In the genomic region with DNA sequence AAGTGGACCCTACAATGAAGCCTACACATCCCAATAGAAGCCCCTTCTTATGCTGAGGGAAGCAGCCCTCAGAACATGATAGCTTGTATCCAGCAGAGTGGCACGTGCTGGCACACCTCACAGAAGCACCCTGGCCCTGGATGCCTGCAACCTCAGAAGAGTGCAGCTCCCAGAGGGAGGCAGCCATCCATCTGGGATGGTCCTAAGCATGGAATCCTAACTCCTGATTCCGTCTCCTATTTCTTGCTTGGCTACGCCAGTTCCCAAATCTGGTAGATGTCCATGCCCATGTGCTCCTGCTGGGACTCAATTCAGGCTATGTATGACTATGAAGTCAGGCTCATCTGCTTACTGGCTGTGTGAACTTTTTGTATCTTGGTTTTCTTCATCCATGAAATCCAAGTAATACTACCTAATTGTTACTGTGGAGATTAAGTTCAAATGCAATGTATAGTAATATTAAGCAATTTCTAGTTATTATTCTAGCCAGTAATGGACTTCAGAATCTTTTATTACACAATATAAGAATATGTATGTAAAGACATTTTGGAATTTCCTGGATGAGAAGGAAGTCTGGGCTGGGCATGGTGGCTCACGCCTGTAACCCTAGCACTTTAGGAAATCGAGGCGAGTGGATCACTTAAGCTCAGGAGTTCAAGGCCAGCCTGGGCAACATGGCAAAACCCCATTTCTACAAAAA, we compare ENCODE assay signal across 13 cellular contexts. TPM values are rescaled to one million over a fixed set of nuclear protein-coding genes. Genes with fewer than 3 reads are reported as not detected.
A peak's percentile ranks its signal among the peaks of the same experiment; 100 is the strongest.
DNase-seq lines count a peak whose midpoint lies in the region; TF ChIP-seq lines count a peak whose summit lies in the region.
"Had no signal": no experiment of that assay in that cellular context is flagged by ENCODE, and none has a peak within 500 bp of the region (broad histone marks: within the 10 kb centered on the region; RNA-seq: fewer than 3 reads in every experiment).

No MANE protein-coding gene starts in this region.

- no peak overlapping the region for H3K9ac ChIP-seq in skeletal muscle tissue (ENCODE audit: low read depth in 1 of 3, low read length in 3 of 3)
- H3K9ac ChIP-seq: BLaER1 had no signal

- no peak for TF ChIP-seq EP300 in transverse colon (IDR thresholded peaks at IDR 0.05; ENCODE audit: low read depth)

- POLR2A ChIA-PET in RWPE1 (lab: Yijun Ruan, JAX; ENCODE audit: low non-redundant PET) = no interaction called here

- intact Hi-C loops in left ventricle myocardium inferior (cut with micrococcal nuclease) (loop anchor here (10.0 kb wide), 2 partner anchors 202 to 272 kb away; no protein-coding TSS in a partner anchor), transverse colon (cut with DNase I; ENCODE audit: low total_unique reads) (loop anchor here (5.0 kb wide), 1 partner anchor 270 kb away; no protein-coding TSS in a partner anchor)

- H3K4me1 ChIP-seq in left ventricle myocardium inferior (peaks cover 20% of the 10 kb centered on the region), right atrium auricular region (peaks cover 0 to 3% of the 10 kb centered on the region in 2 donors), skeletal muscle tissue (ENCODE audit: control insufficient read depth in 3 of 3, insufficient read depth in 3 of 3, low read length in 3 of 3) (peaks cover 13 to 19% (median 18%) of the 10 kb centered on the region in 3 donors), transverse colon (no peaks in the 10 kb centered on the region)
- H3K4me1 ChIP-seq: lower lobe of right lung had no signal

- DNase-seq in left ventricle myocardium inferior (no peak), right atrium auricular region (ENCODE audit: low spot score) (no peak), RWPE1 (ENCODE audit: low spot score) (no peak), epithelial cell of esophagus (ENCODE audit: low read depth) (peak; percentile 43), cerebellar cortex (ENCODE audit: low spot score) (no peak), transverse colon (no peak), kidney glomerular epithelial cell (lab: John Stamatoyannopoulos, UW) (no peak)
- DNase-seq: cerebellar nuclear complex, occipital lobe had no signal

- CTCF ChIA-PET in RWPE1 (lab: Yijun Ruan, JAX) = interaction anchor here (0.5 to 1.4 kb wide), 4 partner anchors 13 to 278 kb away, joined by 3 to 6 read pairs (median 4); no protein-coding TSS in a partner anchor

- WGBS in transverse colon (ENCODE audit: low coverage in 1 of 2), 2 donors = 75 to 78% methylated on average over 2 to 6 of the region's 6 CpGs

- H3K27ac ChIP-seq in left ventricle myocardium inferior (replicated peaks) = peak overlapping the region; percentile 2
- H3K27ac ChIP-seq in right atrium auricular region = no peak overlapping the region
- H3K27ac ChIP-seq in RWPE1 = 0 out of 2 replicates have a peak overlapping the region, but pooled peaks have one; percentile 44
- peak overlapping the region; percentile 78 for H3K27ac ChIP-seq in skeletal muscle tissue (ENCODE audit: low read depth, low read length)
- no peak overlapping the region for H3K27ac ChIP-seq in transverse colon
- H3K27ac ChIP-seq: BLaER1, lower lobe of right lung, upper lobe of left lung had no signal

- no peak for TF ChIP-seq POLR2A in transverse colon (IDR thresholded peaks at IDR 0.05)

- TF ChIP-seq CTCF in left ventricle myocardium inferior (IDR thresholded peaks at IDR 0.05; ENCODE audit: borderline replicate concordance) = no peak
- TF ChIP-seq CTCF in right atrium auricular region (IDR thresholded peaks at IDR 0.05) = no peak
- TF ChIP-seq CTCF in RWPE1 (conservative IDR thresholded peaks at IDR 0.05; ENCODE audit: low read depth) = no peak
- TF ChIP-seq CTCF in epithelial cell of esophagus (IDR thresholded peaks at IDR 0.05; ENCODE audit: insufficient read depth, low read depth, low read length, missing control alignments) = no peak
- no peak for TF ChIP-seq CTCF in transverse colon (IDR thresholded peaks at IDR 0.05)

- in situ Hi-C loops in transverse colon (cut with MboI; ENCODE audit: low pct_ligation_motif_present in 1 of 4, low pct_unique_long_range_greater_than_20kb in 1 of 4, low sequenced_read_pairs in 3 of 4) = loop anchor here in 3 of 4 donors (10.0 to 25.0 kb wide), 4 partner anchors 160 to 272 kb away; no protein-coding TSS in a partner anchor

- H3K9me3 ChIP-seq in left ventricle myocardium inferior (replicated peaks) (no peaks in the 10 kb centered on the region), right atrium auricular region (no peaks in the 10 kb centered on the region), skeletal muscle tissue (ENCODE audit: control insufficient read depth in 3 of 3, low read length in 3 of 3) (no peaks in the 10 kb centered on the region), transverse colon (no peaks in the 10 kb centered on the region)
- H3K9me3 ChIP-seq: BLaER1, lower lobe of right lung, upper lobe of left lung had no signal

- H3K4me3 ChIP-seq in left ventricle myocardium inferior (no peak overlapping the region), right atrium auricular region (no peak overlapping the region), epithelial cell of esophagus (ENCODE audit: low read length) (no peak overlapping the region), skeletal muscle tissue (ENCODE audit: low read length in 3 of 3) (no peak overlapping the region), transverse colon (no peak overlapping the region)
- H3K4me3 ChIP-seq: BLaER1, lower lobe of right lung, upper lobe of left lung had no signal

- H3K36me3 ChIP-seq in left ventricle myocardium inferior = peaks cover 47% of the 10 kb centered on the region
- peaks cover 37% of the 10 kb centered on the region for H3K36me3 ChIP-seq in right atrium auricular region
- H3K36me3 ChIP-seq in skeletal muscle tissue (ENCODE audit: control insufficient read depth in 3 of 3, insufficient read depth in 3 of 3, low read length in 3 of 3) = peaks cover 3 to 28% (median 14%) of the 10 kb centered on the region in 3 donors
- peaks cover 0 to 21% (median 8%) of the 10 kb centered on the region in 4 donors for H3K36me3 ChIP-seq in transverse colon

- H3K27me3 ChIP-seq in left ventricle myocardium inferior (ENCODE audit: low read depth) (no peaks in the 10 kb centered on the region), right atrium auricular region (no peaks in the 10 kb centered on the region), skeletal muscle tissue (ENCODE audit: control insufficient read depth in 3 of 3, insufficient read depth in 3 of 3, low read length in 3 of 3) (no peaks in the 10 kb centered on the region), transverse colon (no peaks in the 10 kb centered on the region)
- H3K27me3 ChIP-seq: BLaER1, upper lobe of left lung had no signal

RNA-seq across cellular contexts. Expression of gene SIAH1, which starts 32.4 kb away (rescaled TPM):
- total RNA-seq in left ventricle myocardium inferior (11.5 TPM), right atrium auricular region (10 to 100 TPM; 12.3 to 18.0 TPM), skeletal muscle tissue (53.8 TPM), transverse colon (10 to 100 TPM; 15.1 to 45.9 (median 27.8) TPM)

Comparison
In these comparisons a context has a peak if more than half of its experiments do, and no peak if none do; other contexts are left out.
1. H3K27ac ChIP-seq: peak in left ventricle myocardium inferior (single experiment), RWPE1 (single experiment) and skeletal muscle tissue (single experiment); none in right atrium auricular region (0 of 2) and transverse colon (0 of 4).